15 cellular contexts compared by ENCODE assay signal in the genomic region with DNA sequence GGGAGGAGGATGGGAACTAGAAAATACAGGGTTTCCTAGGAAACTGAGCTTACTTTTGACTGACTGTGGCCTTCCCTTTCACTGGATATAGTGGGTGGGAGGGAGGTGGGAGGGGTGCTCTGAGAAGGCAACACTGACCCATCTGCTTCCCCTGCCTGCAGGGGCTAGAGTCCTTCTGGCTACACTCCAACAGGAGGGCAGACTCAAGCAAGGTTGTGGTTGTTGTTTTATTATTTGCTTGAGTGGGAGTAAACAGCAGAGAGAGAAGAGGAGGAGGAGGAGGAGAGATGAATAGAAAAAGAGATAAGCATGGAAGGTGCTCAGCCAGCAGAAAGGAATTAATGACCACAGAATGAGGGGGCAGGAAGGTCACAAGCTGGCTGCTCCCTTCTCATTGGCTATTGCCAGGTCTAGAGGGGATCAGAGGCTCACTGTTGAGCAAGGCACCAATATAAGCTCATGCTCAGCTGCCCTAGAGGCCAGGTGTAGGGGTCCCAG.
DNase-seq lines count a peak whose midpoint lies in the region; TF ChIP-seq lines count a peak whose summit lies in the region.
"Had no signal": no experiment of that assay in that cellular context is flagged by ENCODE, and none has a peak within 500 bp of the region (broad histone marks: within the 10 kb centered on the region; RNA-seq: fewer than 3 reads in every experiment).

No MANE protein-coding gene starts in this region.

- peak overlapping the region; percentile 66 for H3K27ac ChIP-seq in subcutaneous abdominal adipose tissue (ENCODE audit: low read depth, low read length)
- H3K27ac ChIP-seq: 22Rv1 had no signal

- TF ChIP-seq CTCF in fibroblast of pulmonary artery (IDR thresholded peaks at IDR 0.05; ENCODE audit: low read length, missing control alignments), result no peak

- peaks cover 0 to 51% (median 44%) of the 10 kb centered on the region in 5 donors for H3K4me1 ChIP-seq in subcutaneous abdominal adipose tissue (ENCODE audit: control insufficient read depth in 5 of 5, insufficient read depth in 5 of 5, low read length in 5 of 5)

- peak; percentile 82 for DNase-seq in DMS 273 (lab: John Stamatoyannopoulos, UW; ENCODE audit: unreplicated experiment)
- DNase-seq in DMS 273 treated with DMSO at 0.1 percent for 48 hours (lab: John Stamatoyannopoulos, UW), result no peak
- peak; percentile 85 for DNase-seq in NCI-H69 (lab: John Stamatoyannopoulos, UW)
- DNase-seq in fibroblast of pulmonary artery (ENCODE audit: low read depth), result peak; percentile 51
- no peak for DNase-seq in NCI-H1417 treated with DMSO at 0.1 percent for 48 hours (lab: John Stamatoyannopoulos, UW)
- no peak for DNase-seq in T-helper 2 cell treated with Interferon-gamma antibody and Interleukin-4, amounts not matched to agents 5 μg/mL and 100 μg/mL, for 36 hours (ENCODE audit: low spot score)
- no peak for DNase-seq in Kasumi-1 (lab: John Stamatoyannopoulos, UW)
- DNase-seq: activated CD4-positive, alpha-beta T cell treated with anti-CD3 and anti-CD28 coated beads, Interleukin-2, amount 50 U/mL, for 48 hours; effector CD4-positive, alpha-beta T cell; kidney; substantia nigra; T-helper 2 cell had no signal

- H3K36me3 Mint-ChIP-seq in T-helper 2 cell treated with Interferon-gamma antibody and Interleukin-4, amounts not matched to agents 5 μg/mL and 100 μg/mL, for 36 hours (ENCODE audit: low read depth), result peaks cover 23% of the 10 kb centered on the region

- peak overlapping the region in 1 of 5 donors; percentile 12 for H3K9ac ChIP-seq in subcutaneous abdominal adipose tissue (ENCODE audit: low read length in 5 of 5)

- no peaks in the 10 kb centered on the region for H3K27me3 ChIP-seq in subcutaneous abdominal adipose tissue (ENCODE audit: control insufficient read depth in 5 of 5, insufficient read depth in 4 of 5, low read length in 5 of 5)

- no peak overlapping the region for H3K4me3 ChIP-seq in fibroblast of pulmonary artery (replicated peaks; ENCODE audit: low read depth, low read length)
- no peak overlapping the region for H3K4me3 ChIP-seq in subcutaneous abdominal adipose tissue (ENCODE audit: low read depth in 1 of 5, low read length in 5 of 5)

- H3K27ac Mint-ChIP-seq in T-helper 2 cell treated with Interferon-gamma antibody and Interleukin-4, amounts not matched to agents 5 μg/mL and 100 μg/mL, for 36 hours, result no peak overlapping the region
- H3K27ac Mint-ChIP-seq: natural killer cell treated with Interleukin-12 subunit alpha and Interleukin-12 subunit beta and Interleukin-15 and Interleukin-18, amount 100 ng/mL, for 72 hours had no signal

- H3K9me3 ChIP-seq in subcutaneous abdominal adipose tissue (ENCODE audit: control insufficient read depth in 5 of 5, low read length in 5 of 5), result no peaks in the 10 kb centered on the region

- H3K4me1 Mint-ChIP-seq in T-helper 2 cell treated with Interferon-gamma antibody and Interleukin-4, amounts not matched to agents 5 μg/mL and 100 μg/mL, for 36 hours (ENCODE audit: low read depth), result peaks cover 42% of the 10 kb centered on the region

- no peak overlapping the region for H3K4me3 Mint-ChIP-seq in T-helper 2 cell treated with Interferon-gamma antibody and Interleukin-4, amounts not matched to agents 5 μg/mL and 100 μg/mL, for 36 hours
- H3K4me3 Mint-ChIP-seq: natural killer cell treated with Interleukin-12 subunit alpha and Interleukin-12 subunit beta and Interleukin-15 and Interleukin-18, amount 100 ng/mL, for 72 hours had no signal

- H3K9me3 Mint-ChIP-seq in T-helper 2 cell treated with Interferon-gamma antibody and Interleukin-4, amounts not matched to agents 5 μg/mL and 100 μg/mL, for 36 hours, result no peaks in the 10 kb centered on the region
- H3K9me3 Mint-ChIP-seq: natural killer cell treated with Interleukin-12 subunit alpha and Interleukin-12 subunit beta and Interleukin-15 and Interleukin-18, amount 100 ng/mL, for 72 hours had no signal

- peaks cover 0 to under 1% (median 0%) of the 10 kb centered on the region in 5 donors for H3K36me3 ChIP-seq in subcutaneous abdominal adipose tissue (ENCODE audit: control insufficient read depth in 5 of 5, insufficient read depth in 5 of 5, low read length in 5 of 5)

- no peaks in the 10 kb centered on the region for H3K27me3 Mint-ChIP-seq in T-helper 2 cell treated with Interferon-gamma antibody and Interleukin-4, amounts not matched to agents 5 μg/mL and 100 μg/mL, for 36 hours (ENCODE audit: low read depth)
- H3K27me3 Mint-ChIP-seq: natural killer cell treated with Interleukin-12 subunit alpha and Interleukin-12 subunit beta and Interleukin-15 and Interleukin-18, amount 100 ng/mL, for 72 hours had no signal

Comparison
In these comparisons a context has a peak if more than half of its experiments do, and no peak if none do; other contexts are left out.
1. DNase-seq: peak in DMS 273 (single experiment), NCI-H69 (single experiment) and fibroblast of pulmonary artery (single experiment); none in DMS 273 treated with DMSO at 0.1 percent for 48 hours (single experiment), NCI-H1417 treated with DMSO at 0.1 percent for 48 hours (single experiment), T-helper 2 cell treated with Interferon-gamma antibody and Interleukin-4, amounts not matched to agents 5 μg/mL and 100 μg/mL, for 36 hours (single experiment) and Kasumi-1 (0 of 2).